Comparison of ENCODE assay signal across 16 cellular contexts in the genomic region with DNA sequence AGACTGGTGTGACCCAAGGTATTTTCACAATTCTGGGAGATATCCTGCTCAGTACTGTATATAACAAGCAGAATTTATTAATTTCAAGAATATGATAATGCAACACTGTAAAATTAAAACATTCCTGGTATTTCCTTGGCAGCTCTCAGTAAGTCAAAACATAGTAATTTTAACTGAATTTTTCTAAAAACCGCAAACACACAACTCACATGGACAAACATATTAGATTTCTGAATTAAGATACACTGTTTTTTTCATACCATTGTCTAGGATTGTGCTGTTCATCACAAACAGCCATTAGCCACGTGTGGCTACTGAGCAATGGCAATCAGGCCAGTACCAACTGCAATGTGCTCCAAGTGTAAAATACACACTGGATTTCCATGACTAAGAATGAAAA. TPM values are rescaled to one million over a fixed set of nuclear protein-coding genes. Genes with fewer than 3 reads are reported as not detected.
DNase-seq lines count a peak whose midpoint lies in the region; ATAC-seq and TF ChIP-seq lines count a peak whose summit lies in the region.
"Had no signal": no experiment of that assay in that cellular context is flagged by ENCODE, and none has a peak within 500 bp of the region (broad histone marks: within the 10 kb centered on the region; RNA-seq: fewer than 3 reads in every experiment).

No MANE protein-coding gene starts in this region.

- H3K4me2 ChIP-seq in SK-N-SH, result peak overlapping the region; percentile 44
- H3K4me2 ChIP-seq in osteoblast (ENCODE audit: insufficient read depth, low read length), result peak overlapping the region; percentile 68

- WGBS in SK-N-SH (ENCODE audit: low lambda C conversion rate), result 95% methylated on average over 2 of the region's 2 CpGs

- H3K79me2 ChIP-seq in SK-N-SH (ENCODE audit: insufficient read depth), result peaks cover 89% of the 10 kb centered on the region
- H3K79me2 ChIP-seq in osteoblast (ENCODE audit: insufficient read depth, low read length), result peaks cover 90% of the 10 kb centered on the region

- POLR2A ChIA-PET in SK-N-SH (lab: Yijun Ruan, JAX), result no interaction called here

- H3K27me3 ChIP-seq in SK-N-SH (ENCODE audit: insufficient read depth), result no peaks in the 10 kb centered on the region
- H3K27me3 ChIP-seq in Peyer's patch, result no peaks in the 10 kb centered on the region
- no peaks in the 10 kb centered on the region for H3K27me3 ChIP-seq in effector memory CD4-positive, alpha-beta T cell (replicated peaks; ENCODE audit: control insufficient read depth, insufficient read depth, low read length, poor library complexity, severe bottlenecking)
- H3K27me3 ChIP-seq in osteoblast (ENCODE audit: insufficient read depth, low read length), result no peaks in the 10 kb centered on the region

- no peak for TF ChIP-seq EP300 in SK-N-SH (IDR thresholded peaks at IDR 0.05; ENCODE audit: borderline replicate concordance in 1 of 2, low read depth in 1 of 2, low read length in 1 of 2)

- H3K27ac ChIP-seq in SK-N-SH (ENCODE audit: low read depth in 2 of 2, low read length in 1 of 2), result peak overlapping the region; percentile 69 to 96; a peak in 2 of 4 replicates
- H3K27ac ChIP-seq in Peyer's patch, result peak overlapping the region; percentile 72 to 86 (median 82)
- H3K27ac ChIP-seq in effector memory CD4-positive, alpha-beta T cell (ENCODE audit: insufficient read depth, low read length, poor library complexity, severe bottlenecking), result peak overlapping the region; percentile 74
- H3K27ac ChIP-seq in osteoblast (ENCODE audit: low read depth, low read length), result peak overlapping the region; percentile 89
- H3K27ac ChIP-seq: 22Rv1 had no signal

- ATAC-seq in SK-N-SH treated with all-trans-retinoic acid at 6 μM for 48 hours, result no peak

- H3K4me3 ChIP-seq in SK-N-SH (ENCODE audit: low read depth in 2 of 2, low read length in 1 of 2) (no peak overlapping the region), Peyer's patch (peak overlapping the region in 1 of 4 donors; percentile 39), osteoblast (ENCODE audit: insufficient read depth, low read length) (no peak overlapping the region)
- H3K4me3 ChIP-seq in effector memory CD4-positive, alpha-beta T cell (ENCODE audit: insufficient read depth, low read depth, low read length, poor library complexity, severe bottlenecking), result no peak overlapping the region
- H3K4me3 ChIP-seq: HAP-1, mucosa of descending colon had no signal

- peaks cover 58% of the 10 kb centered on the region for H3F3A ChIP-seq in SK-N-SH (replicated peaks; ENCODE audit: insufficient read depth)

- no peak overlapping the region for H2AFZ ChIP-seq in SK-N-SH (ENCODE audit: low read depth)
- no peak overlapping the region for H2AFZ ChIP-seq in osteoblast (ENCODE audit: low read length)

- H3K4me1 ChIP-seq in SK-N-SH (ENCODE audit: control insufficient read depth in 1 of 2, insufficient read depth in 2 of 2, low read depth in 1 of 2, low read length in 1 of 2) (peaks cover 14 to 41% of the 10 kb centered on the region in 2 experiments), Peyer's patch (peaks cover 0 to 58% (median 21%) of the 10 kb centered on the region in 4 donors), osteoblast (ENCODE audit: insufficient read depth, low read length) (peaks cover 91% of the 10 kb centered on the region)
- H3K4me1 ChIP-seq in effector memory CD4-positive, alpha-beta T cell (ENCODE audit: control insufficient read depth, insufficient read depth, low read length, poor library complexity, severe bottlenecking), result peaks cover 37% of the 10 kb centered on the region

- no peaks in the 10 kb centered on the region for H4K20me1 ChIP-seq in SK-N-SH (ENCODE audit: insufficient read depth)
- peaks cover 17% of the 10 kb centered on the region for H4K20me1 ChIP-seq in osteoblast (ENCODE audit: insufficient read depth, low read length)

- CTCF ChIA-PET in SK-N-SH (lab: Yijun Ruan, JAX), result interaction anchor here (0.8 to 1.8 kb wide), 3 partner anchors 15 to 146 kb away, joined by 3 to 4 read pairs (median 3); no protein-coding TSS in a partner anchor

- 0 out of 2 replicates have a peak, but pooled peaks cover 5% of the 10 kb centered on the region for H3K9me3 ChIP-seq in SK-N-SH
- H3K9me3 ChIP-seq in Peyer's patch, result no peaks in the 10 kb centered on the region
- no peaks in the 10 kb centered on the region for H3K9me3 ChIP-seq in effector memory CD4-positive, alpha-beta T cell (ENCODE audit: control insufficient read depth, low read length)
- no peaks in the 10 kb centered on the region for H3K9me3 ChIP-seq in osteoblast (ENCODE audit: low read depth, low read length)
- H3K9me3 ChIP-seq: HAP-1, mucosa of descending colon, thoracic aorta had no signal

- TF ChIP-seq CTCF in SK-N-SH (IDR thresholded peaks at IDR 0.05), result no peak
- no peak for TF ChIP-seq CTCF in Peyer's patch (IDR thresholded peaks at IDR 0.05)
- TF ChIP-seq CTCF in osteoblast (IDR thresholded peaks at IDR 0.05; ENCODE audit: extremely low read depth, low read depth, low read length), result no peak

- H3K36me3 ChIP-seq in SK-N-SH (replicated peaks in 1 of 2; ENCODE audit: control insufficient read depth in 1 of 2, insufficient read depth in 2 of 2, low read length in 1 of 2), result peaks cover 2 to 14% of the 10 kb centered on the region in 2 experiments
- H3K36me3 ChIP-seq in Peyer's patch, result no peaks in the 10 kb centered on the region
- no peaks in the 10 kb centered on the region for H3K36me3 ChIP-seq in effector memory CD4-positive, alpha-beta T cell (ENCODE audit: control insufficient read depth, insufficient read depth, low read length)
- no peaks in the 10 kb centered on the region for H3K36me3 ChIP-seq in osteoblast (ENCODE audit: insufficient read depth, low read length)
- H3K36me3 ChIP-seq: thoracic aorta had no signal

- H3K9ac ChIP-seq in SK-N-SH, result no peak overlapping the region

- no peak for TF ChIP-seq POLR2A in Peyer's patch (IDR thresholded peaks at IDR 0.05)

- TF ChIP-seq RAD21 in SK-N-SH (IDR thresholded peaks at IDR 0.05; ENCODE audit: low read length), result no peak

- H3K9me2 ChIP-seq in SK-N-SH, result no peaks in the 10 kb centered on the region

- DNase-seq in SK-N-SH, result no peak
- no peak for DNase-seq in Peyer's patch
- no peak for DNase-seq in effector memory CD4-positive, alpha-beta T cell
- no peak for DNase-seq in osteoblast (ENCODE audit: insufficient read length, low spot score, missing footprints)
- no peak for DNase-seq in NCI-H187 treated with DMSO at 0.1 percent for 48 hours (lab: John Stamatoyannopoulos, UW)
- DNase-seq in stimulated activated naive CD4-positive, alpha-beta T cell (lab: John Stamatoyannopoulos, UW), result no peak
- DNase-seq in HuH-7 (ENCODE audit: low spot score), result no peak
- DNase-seq: activated CD8-positive, alpha-beta memory T cell treated with anti-CD3 and anti-CD28 coated beads, Interleukin-2, amount 50 U/mL, for 4 hours; DMS79; Karpas-422; retina had no signal

TF ChIP-seq in SK-N-SH, 30 proteins besides CTCF, POLR2A, EP300 and RAD21 (continues in another document):
- TF ChIP-seq NFIC (IDR thresholded peaks at IDR 0.05; ENCODE audit: borderline replicate concordance) (no peak), TCF12 (IDR thresholded peaks at IDR 0.05) (no peak), RFX5 (IDR thresholded peaks at IDR 0.05; ENCODE audit: low read length) (no peak), NRF1 (IDR thresholded peaks at IDR 0.05; ENCODE audit: low read depth, low read length) (no peak), EZH2phosphoT487 (IDR thresholded peaks at IDR 0.05; ENCODE audit: borderline replicate concordance, low read depth) (no peak), TAF1 (IDR thresholded peaks at IDR 0.05; ENCODE audit: borderline replicate concordance, low read depth, low read length) (no peak), FOXJ3 (CRISPR knock-in tag; IDR thresholded peaks at IDR 0.05) (no peak), GABPA (IDR thresholded peaks at IDR 0.05; ENCODE audit: low read depth) (no peak)
- TF ChIP-seq, protein P1, sequence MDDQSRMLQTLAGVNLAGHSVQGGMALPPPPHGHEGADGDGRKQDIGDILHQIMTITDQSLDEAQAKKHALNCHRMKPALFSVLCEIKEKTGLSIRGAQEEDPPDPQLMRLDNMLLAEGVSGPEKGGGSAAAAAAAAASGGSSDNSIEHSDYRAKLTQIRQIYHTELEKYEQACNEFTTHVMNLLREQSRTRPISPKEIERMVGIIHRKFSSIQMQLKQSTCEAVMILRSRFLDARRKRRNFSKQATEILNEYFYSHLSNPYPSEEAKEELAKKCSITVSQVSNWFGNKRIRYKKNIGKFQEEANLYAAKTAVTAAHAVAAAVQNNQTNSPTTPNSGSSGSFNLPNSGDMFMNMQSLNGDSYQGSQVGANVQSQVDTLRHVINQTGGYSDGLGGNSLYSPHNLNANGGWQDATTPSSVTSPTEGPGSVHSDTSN (IDR thresholded peaks at IDR 0.05), result no peak

TF ChIP-seq in SK-N-SH treated with all-trans-retinoic acid at 6 μM for 48 hours, 23 proteins besides CTCF, POLR2A, EP300 and RAD21 (continues in another document):
- TF ChIP-seq CSDC2 (CRISPR knock-in tag; IDR thresholded peaks at IDR 0.05), result no peak
- TF ChIP-seq BACH2 (CRISPR knock-in tag; IDR thresholded peaks at IDR 0.05; ENCODE audit: borderline replicate concordance), result no peak
- no peak for TF ChIP-seq ARNTL (CRISPR knock-in tag; IDR thresholded peaks at IDR 0.05; ENCODE audit: borderline replicate concordance, low read depth)
- TF ChIP-seq, protein P2, sequence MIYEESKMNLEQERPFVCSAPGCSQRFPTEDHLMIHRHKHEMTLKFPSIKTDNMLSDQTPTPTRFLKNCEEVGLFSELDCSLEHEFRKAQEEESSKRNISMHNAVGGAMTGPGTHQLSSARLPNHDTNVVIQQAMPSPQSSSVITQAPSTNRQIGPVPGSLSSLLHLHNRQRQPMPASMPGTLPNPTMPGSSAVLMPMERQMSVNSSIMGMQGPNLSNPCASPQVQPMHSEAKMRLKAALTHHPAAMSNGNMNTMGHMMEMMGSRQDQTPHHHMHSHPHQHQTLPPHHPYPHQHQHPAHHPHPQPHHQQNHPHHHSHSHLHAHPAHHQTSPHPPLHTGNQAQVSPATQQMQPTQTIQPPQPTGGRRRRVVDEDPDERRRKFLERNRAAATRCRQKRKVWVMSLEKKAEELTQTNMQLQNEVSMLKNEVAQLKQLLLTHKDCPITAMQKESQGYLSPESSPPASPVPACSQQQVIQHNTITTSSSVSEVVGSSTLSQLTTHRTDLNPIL (CRISPR knock-in tag; IDR thresholded peaks at IDR 0.05; ENCODE audit: low read depth), result no peak
- no peak for TF ChIP-seq GLIS3 (CRISPR knock-in tag; IDR thresholded peaks at IDR 0.05)
- TF ChIP-seq SNAI2 (CRISPR knock-in tag; IDR thresholded peaks at IDR 0.05), result no peak

RNA-seq across cellular contexts. Expression of a gene that starts 29.6 kb away (rescaled TPM):
- 19.3 and 20.3 TPM in 2 replicates for polyA plus RNA-seq in SK-N-SH (2012; rRNA removed)
- polyA plus RNA-seq in SK-N-SH (2012; cell fraction: cytosol; rRNA removed), result 18.9 and 20.5 TPM in 2 replicates
- polyA plus RNA-seq in SK-N-SH (2012; cell fraction: nucleus; rRNA removed), result 17.1 and 27.5 TPM in 2 replicates
- total RNA-seq in Peyer's patch (100 to 1,000 TPM in 3 of 4 donors, 10 to 100 TPM in 1; 29.7 to 178 (median 133) TPM), osteoblast (47.7 and 48.1 TPM in 2 replicates)
